Comparison of ENCODE assay signal across 15 cellular contexts in genomic region chr4:119646347-119647071, GRCh38.
DNase-seq lines count a peak whose midpoint lies in the region; ATAC-seq and TF ChIP-seq lines count a peak whose summit lies in the region.
"Had no signal": no experiment of that assay in that cellular context is flagged by ENCODE, and none has a peak within 500 bp of the region (broad histone marks: within the 10 kb centered on the region; RNA-seq: fewer than 3 reads in every experiment).

No MANE protein-coding gene starts in this region.

- H3K4me3 ChIP-seq in fibroblast of mammary gland (ENCODE audit: control insufficient read depth, low read depth, low read length), result no peak overlapping the region

- peaks cover 33% of the 10 kb centered on the region for H3K4me1 Mint-ChIP-seq in nephron
- H3K4me1 Mint-ChIP-seq: activated naive CD4-positive, alpha-beta T cell treated with anti-CD3 and anti-CD28 coated beads, Interleukin-2, amount 50 U/mL, for 24 hours had no signal

- ATAC-seq in HG02623 (IDR thresholded peaks at IDR 0.05; ENCODE audit: unreplicated experiment) (no peak), HG02870 (IDR thresholded peaks at IDR 0.05; ENCODE audit: unreplicated experiment) (no peak), GM21576 (IDR thresholded peaks at IDR 0.05; ENCODE audit: unreplicated experiment) (no peak)
- ATAC-seq: foreskin keratinocyte had no signal

- DNase-seq in AG20443 (ENCODE audit: low spot score), result peak; percentile 32
- peak; percentile 94 for DNase-seq in NCI-H1694 treated with DMSO at 0.1 percent for 48 hours (lab: John Stamatoyannopoulos, UW)
- DNase-seq in fibroblast of mammary gland (ENCODE audit: low read depth), result peak; percentile 78
- no peak for DNase-seq in COLO668 (lab: John Stamatoyannopoulos, UW; ENCODE audit: unreplicated experiment)
- DNase-seq: AML-193, DND-41, foreskin keratinocyte, HCEC 1CT, NCI-H1436 treated with DMSO at 0.1 percent for 48 hours, SK-N-SH had no signal

- peak overlapping the region; percentile 95 to 98 (median 96) for H3K27ac Mint-ChIP-seq in nephron
- H3K27ac Mint-ChIP-seq: activated naive CD4-positive, alpha-beta T cell treated with anti-CD3 and anti-CD28 coated beads, Interleukin-2, amount 50 U/mL, for 24 hours had no signal

- H3K9me3 Mint-ChIP-seq in nephron, result no peaks in the 10 kb centered on the region
- H3K9me3 Mint-ChIP-seq: activated naive CD4-positive, alpha-beta T cell treated with anti-CD3 and anti-CD28 coated beads, Interleukin-2, amount 50 U/mL, for 24 hours had no signal

- no peaks in the 10 kb centered on the region for H3K27me3 Mint-ChIP-seq in nephron (ENCODE audit: low read depth)

- TF ChIP-seq CTCF in fibroblast of mammary gland (conservative IDR thresholded peaks at IDR 0.05; ENCODE audit: control insufficient read depth, insufficient read depth, low read depth, low read length) (no peak), nephron (IDR thresholded peaks at IDR 0.05; ENCODE audit: unreplicated experiment in 3 of 3) (no peak)

- peak overlapping the region in 1 of 3 experiments; percentile 9 for H3K4me3 Mint-ChIP-seq in nephron
- H3K4me3 Mint-ChIP-seq: activated naive CD4-positive, alpha-beta T cell treated with anti-CD3 and anti-CD28 coated beads, Interleukin-2, amount 50 U/mL, for 24 hours had no signal

- H3K36me3 Mint-ChIP-seq in nephron (ENCODE audit: low read depth), result no peaks in the 10 kb centered on the region
- H3K36me3 Mint-ChIP-seq: activated naive CD4-positive, alpha-beta T cell treated with anti-CD3 and anti-CD28 coated beads, Interleukin-2, amount 50 U/mL, for 24 hours had no signal
